Comparison of ENCODE assay signal across 15 cellular contexts in the genomic region with DNA sequence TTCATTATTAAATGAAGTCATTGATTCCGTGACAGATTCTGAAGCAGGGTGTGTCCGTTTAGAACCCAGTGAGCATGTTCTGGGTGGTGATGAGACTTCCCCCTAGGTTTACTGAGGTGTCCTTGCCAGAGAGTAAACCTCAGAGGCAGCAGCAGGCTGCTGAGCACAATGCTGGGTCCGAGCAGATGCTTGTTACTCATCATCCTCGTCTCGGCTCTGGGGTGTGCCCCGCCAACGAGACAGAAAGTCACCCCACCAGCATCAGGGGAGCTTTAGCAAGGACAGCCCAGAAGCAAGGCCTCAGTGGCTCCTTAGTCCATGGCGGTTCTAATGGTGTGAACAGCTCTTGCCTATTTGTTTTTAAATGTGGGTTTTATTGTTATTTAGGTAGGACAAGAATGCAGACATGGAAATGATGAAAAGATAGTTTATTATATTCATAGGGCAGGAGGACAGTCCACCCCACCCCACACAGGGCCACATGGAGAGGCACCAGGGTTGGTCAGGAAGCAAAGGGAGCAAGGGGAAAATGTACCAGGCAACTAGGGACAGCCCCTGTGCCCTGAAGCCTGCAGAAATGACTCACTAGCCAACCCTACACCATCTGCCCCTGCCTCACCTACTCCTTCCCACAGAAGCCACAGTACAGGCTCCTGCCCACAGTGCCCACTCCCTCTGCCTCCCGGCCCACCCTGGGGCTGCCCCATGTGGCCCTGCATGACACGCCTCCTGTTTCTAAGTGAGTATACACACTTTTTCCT. TPM values are rescaled to one million over a fixed set of nuclear protein-coding genes. Genes with fewer than 3 reads are reported as not detected.
A peak's percentile ranks its signal among the peaks of the same experiment; 100 is the strongest.
DNase-seq lines count a peak whose midpoint lies in the region; ATAC-seq and TF ChIP-seq lines count a peak whose summit lies in the region.
"Not testable (repeated sequence)": the region's sequence is repeated elsewhere in the genome, so short reads cannot be mapped to it uniquely, and the experiment has no call there.
"Had no signal": no experiment of that assay in that cellular context is flagged by ENCODE, and none has a peak within 500 bp of the region (broad histone marks: within the 10 kb centered on the region; RNA-seq: fewer than 3 reads in every experiment).

No MANE protein-coding gene starts in this region.

- H3K4me2 ChIP-seq in OCI-LY3 (ENCODE audit: low read length) = peak overlapping the region; percentile 40; the same call in 1 of the 2 replicates

- H3K36me3 ChIP-seq in OCI-LY3 (replicated peaks; ENCODE audit: low read depth, low read length) = not testable (repeated sequence)

- TF ChIP-seq CTCF in OCI-LY3 (IDR thresholded peaks at IDR 0.05; ENCODE audit: low read depth, low read length) = not testable (repeated sequence)

- not testable (repeated sequence) for H3K4me1 ChIP-seq in OCI-LY3 (ENCODE audit: low read length); right cardiac atrium (ENCODE audit: control insufficient read depth, insufficient read depth, low read length)

- not testable (repeated sequence) for H3K4me3 ChIP-seq in OCI-LY3 (ENCODE audit: low read length); right cardiac atrium (ENCODE audit: low read length)

- not testable (repeated sequence) for H3K27me3 Mint-ChIP-seq in activated T-cell treated with anti-CD3 and anti-CD28 coated beads, Interleukin-2, amount 50 U/mL, for 4 hours (ENCODE audit: low read depth)

- not testable (repeated sequence) for H3K4me3 Mint-ChIP-seq in activated T-cell treated with anti-CD3 and anti-CD28 coated beads, Interleukin-2, amount 50 U/mL, for 4 hours

- H3K4me1 Mint-ChIP-seq in activated T-cell treated with anti-CD3 and anti-CD28 coated beads, Interleukin-2, amount 50 U/mL, for 4 hours (ENCODE audit: low read depth) = not testable (repeated sequence)

- H3K36me3 Mint-ChIP-seq in activated T-cell treated with anti-CD3 and anti-CD28 coated beads, Interleukin-2, amount 50 U/mL, for 4 hours (ENCODE audit: insufficient read depth) = not testable (repeated sequence)

- H3K27ac ChIP-seq in OCI-LY3 (ENCODE audit: low read length) = peak overlapping the region; percentile 70
- H3K27ac ChIP-seq in right cardiac atrium (ENCODE audit: low read length) = not testable (repeated sequence)

- intact Hi-C loops in right cardiac atrium (cut with DNase I) = not testable (repeated sequence)

- WGBS in right cardiac atrium = no CpG with 5 or more reads among the region's 10 CpGs

- not testable (repeated sequence) for H3K9me3 Mint-ChIP-seq in activated T-cell treated with anti-CD3 and anti-CD28 coated beads, Interleukin-2, amount 50 U/mL, for 4 hours

- not testable (repeated sequence) for H4K20me1 ChIP-seq in OCI-LY3 (ENCODE audit: insufficient read depth, low read length)

- H3K9ac ChIP-seq in OCI-LY3 (ENCODE audit: low read length) = peak overlapping the region; percentile 37; the same call in 1 of the 2 replicates

- H2AFZ ChIP-seq in OCI-LY3 (ENCODE audit: low read depth, low read length) = not testable (repeated sequence)

- H3K9me3 ChIP-seq in OCI-LY3 (ENCODE audit: insufficient read depth, low read length); right cardiac atrium (ENCODE audit: control insufficient read depth, low read length): not testable (repeated sequence)

- H3K27me3 ChIP-seq in OCI-LY3 (ENCODE audit: low read depth, low read length); right cardiac atrium (ENCODE audit: control insufficient read depth, insufficient read depth): not testable (repeated sequence)

- ATAC-seq in GM18502 (IDR thresholded peaks at IDR 0.05; ENCODE audit: poor library complexity, unreplicated experiment) = peak; percentile 83
- ATAC-seq in GM19351 (IDR thresholded peaks at IDR 0.05; ENCODE audit: unreplicated experiment) = peak; percentile 65
- ATAC-seq in HG02588 (IDR thresholded peaks at IDR 0.05; ENCODE audit: unreplicated experiment) = peak; percentile 83
- peak; percentile 87 for ATAC-seq in HG03097 (IDR thresholded peaks at IDR 0.05; ENCODE audit: low FRiP score, unreplicated experiment)
- ATAC-seq in activated T-cell treated with anti-CD3 and anti-CD28 coated beads, Interleukin-2, amount 50 U/mL, for 4 hours = peak; percentile 86 to 87
- not testable (repeated sequence) for ATAC-seq in right cardiac atrium

- DNase-seq in activated T-cell treated with anti-CD3 and anti-CD28 coated beads, Interleukin-2, amount 50 U/mL, for 4 hours = not testable (repeated sequence)
- DNase-seq in right cardiac atrium = peak in 2 of 3 donors; percentile 9 to 14
- peak; percentile 5 to 8 for DNase-seq in stimulated activated CD4-positive, alpha-beta T cell treated with anti-CD3 and anti-CD28 coated beads, Interleukin-4, amount 100 ng/mL, for 48 hours (ENCODE audit: low read depth in 2 of 2)

- H3K79me2 ChIP-seq in OCI-LY3 (ENCODE audit: low read length) = not testable (repeated sequence)

RNA-seq across cellular contexts. Expression of gene CFC1, which starts 10.5 kb away (rescaled TPM):
- under 1 TPM in 1 of 3 donors, not detected in 2; 0.18 TPM for total RNA-seq in activated T-cell treated with anti-CD3 and anti-CD28 coated beads, Interleukin-2, amount 50 U/mL, for 4 hours
- total RNA-seq in right cardiac atrium = 1 to 10 TPM in 2 of 4 donors, under 1 TPM in 2; 0.44 to 2.8 (median 0.87) TPM
- polyA plus RNA-seq in right cardiac atrium = 0.25 TPM
- total RNA-seq: CD4-positive, alpha-beta T cell; heart right ventricle; M059J; mammary epithelial cell; naive thymus-derived CD8-positive, alpha-beta T cell; posterior vena cava; smooth muscle cell had no signal
- polyA plus RNA-seq: mammary epithelial cell; naive thymus-derived CD8-positive, alpha-beta T cell; smooth muscle cell had no signal

RNA-seq across cellular contexts. Expression of gene POTEJ, which starts 22.4 kb away (rescaled TPM):
- total RNA-seq in activated T-cell treated with anti-CD3 and anti-CD28 coated beads, Interleukin-2, amount 50 U/mL, for 4 hours = not detected
- total RNA-seq in right cardiac atrium = 1 to 10 TPM in 3 of 4 donors, under 1 TPM in 1; 0.25 to 2.4 (median 1.9) TPM
- 0.02 TPM for polyA plus RNA-seq in right cardiac atrium
- total RNA-seq: CD4-positive, alpha-beta T cell; heart right ventricle; M059J; mammary epithelial cell; naive thymus-derived CD8-positive, alpha-beta T cell; posterior vena cava; smooth muscle cell had no signal
- polyA plus RNA-seq: heart right ventricle; mammary epithelial cell; naive thymus-derived CD8-positive, alpha-beta T cell; smooth muscle cell had no signal
